1 cellular context compared by ENCODE assay signal in the genomic region with DNA sequence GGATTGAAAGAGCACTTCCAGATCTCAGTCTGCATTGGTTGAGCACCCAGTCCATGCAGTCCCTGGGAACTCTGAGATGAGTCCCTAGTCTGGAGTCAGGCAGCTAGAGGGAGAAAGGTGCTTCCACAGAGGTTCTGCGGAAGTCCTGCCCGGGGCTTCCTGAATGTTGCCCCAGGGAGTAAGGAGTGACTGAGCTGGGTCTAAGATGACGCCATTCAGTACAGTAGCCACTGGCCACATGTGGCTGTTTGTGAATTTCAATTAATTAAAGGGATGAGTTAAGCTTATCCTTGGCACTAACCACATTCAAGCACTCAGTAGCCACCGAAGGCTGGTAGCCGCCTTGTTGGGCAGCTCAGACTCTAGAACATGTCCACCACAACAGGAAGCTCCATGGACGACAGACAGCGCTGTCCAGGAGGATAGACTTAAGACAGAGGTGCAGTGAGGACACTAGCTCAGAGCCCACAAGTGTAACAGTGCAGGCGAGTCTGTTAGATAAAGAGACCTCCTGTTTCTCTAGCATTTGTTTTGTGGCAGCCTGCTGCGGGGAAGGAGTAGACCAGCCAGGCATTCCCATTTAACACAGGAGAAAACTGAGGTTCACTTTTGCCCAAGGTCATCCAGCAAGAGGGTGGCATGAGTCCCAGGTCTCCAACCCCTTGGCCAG.
TF ChIP-seq lines count a peak whose summit lies in the region.

No MANE protein-coding gene starts in this region.

TF ChIP-seq in IMR-90, 13 proteins besides CTCF, POLR2A, EP300 and RAD21 (continued from another document):
- TF ChIP-seq FOS (IDR thresholded peaks at IDR 0.05; ENCODE audit: low read depth, low read length), result no peak
- TF ChIP-seq MXI1 (IDR thresholded peaks at IDR 0.05; ENCODE audit: borderline replicate concordance, low read depth, low read length), result no peak
- TF ChIP-seq, protein P1, sequence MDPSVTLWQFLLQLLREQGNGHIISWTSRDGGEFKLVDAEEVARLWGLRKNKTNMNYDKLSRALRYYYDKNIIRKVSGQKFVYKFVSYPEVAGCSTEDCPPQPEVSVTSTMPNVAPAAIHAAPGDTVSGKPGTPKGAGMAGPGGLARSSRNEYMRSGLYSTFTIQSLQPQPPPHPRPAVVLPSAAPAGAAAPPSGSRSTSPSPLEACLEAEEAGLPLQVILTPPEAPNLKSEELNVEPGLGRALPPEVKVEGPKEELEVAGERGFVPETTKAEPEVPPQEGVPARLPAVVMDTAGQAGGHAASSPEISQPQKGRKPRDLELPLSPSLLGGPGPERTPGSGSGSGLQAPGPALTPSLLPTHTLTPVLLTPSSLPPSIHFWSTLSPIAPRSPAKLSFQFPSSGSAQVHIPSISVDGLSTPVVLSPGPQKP (IDR thresholded peaks at IDR 0.05; ENCODE audit: borderline replicate concordance, low read depth, low read length), result no peak
